ENCODE assay signal across 8 cellular contexts in genomic region chr19:48660854-48661731, GRCh38. TPM values are rescaled to one million over a fixed set of nuclear protein-coding genes. Genes with fewer than 3 reads are reported as not detected.
A peak's percentile ranks its signal among the peaks of the same experiment; 100 is the strongest.
DNase-seq lines count a peak whose midpoint lies in the region; ATAC-seq and TF ChIP-seq lines count a peak whose summit lies in the region.

No MANE protein-coding gene starts in this region.

- 28% methylated on average over 15 of the region's 40 CpGs for WGBS in right lobe of liver (ENCODE audit: insufficient coverage, low coverage, low lambda C conversion rate, missing lambda C conversion rate)

- no peak for TF ChIP-seq POLR2A in right lobe of liver (IDR thresholded peaks at IDR 0.05)

- peak overlapping the region; percentile 58 for H3K27ac ChIP-seq in cingulate gyrus (ENCODE audit: low read depth, low read length)
- no peak overlapping the region for H3K27ac ChIP-seq in right lobe of liver

- no peaks in the 10 kb centered on the region for H3K4me1 ChIP-seq in right lobe of liver

- no peak overlapping the region for H3K4me3 ChIP-seq in right lobe of liver

- ATAC-seq in HG02885 (IDR thresholded peaks at IDR 0.05; ENCODE audit: poor library complexity, unreplicated experiment) (peak; percentile 89), right lobe of liver (peak; percentile 76 to 90 (median 83))

- peak; percentile 32 for DNase-seq in NCI-H345 (lab: John Stamatoyannopoulos, UW)
- DNase-seq in NCI-H345 treated with DMSO at 0.1 percent for 48 hours (lab: John Stamatoyannopoulos, UW; ENCODE audit: unreplicated experiment) = no peak
- peak; percentile 11 for DNase-seq in NCI-H2227 treated with DMSO at 0.1 percent for 48 hours (lab: John Stamatoyannopoulos, UW)
- DNase-seq in activated CD4-positive, alpha-beta T cell treated with anti-CD3 and anti-CD28 coated beads for 48 hours = peak; percentile 88
- DNase-seq in right lobe of liver = peak; percentile 75 to 85 (median 78)
- DNase-seq in stimulated activated CD8-positive, alpha-beta memory T cell treated with anti-CD3 and anti-CD28 coated beads, Interleukin-12 subunit alpha, Interleukin-12 subunit beta, amount 100 ng/mL, for 1 hour (ENCODE audit: low read depth) = peak; percentile 62

- intact Hi-C loops in right lobe of liver (cut with DNase I) = no loop called here

- H3K9me3 ChIP-seq in right lobe of liver = no peaks in the 10 kb centered on the region

- no peak for TF ChIP-seq CTCF in right lobe of liver (IDR thresholded peaks at IDR 0.05)

- no peaks in the 10 kb centered on the region for H3K36me3 ChIP-seq in right lobe of liver

- H3K27me3 ChIP-seq in right lobe of liver = no peaks in the 10 kb centered on the region

RNA-seq across cellular contexts. Expression of gene NTN5, which starts 11.7 kb away (rescaled TPM):
- under 1 TPM in 2 of 6 experiments, not detected in 4; 0.11 to 0.32 TPM for total RNA-seq in right lobe of liver

RNA-seq across cellular contexts. Expression of gene CA11, which starts 15.1 kb away (rescaled TPM):
- total RNA-seq in right lobe of liver = 1 to 10 TPM in 2 of 6 experiments, under 1 TPM in 4; 0.25 to 2.0 (median 0.54) TPM

RNA-seq across cellular contexts. Expression of gene DBP, which starts 23.9 kb away (rescaled TPM):
- 10 to 100 TPM in 2 of 6 experiments, 1 to 10 TPM in 4; 1.8 to 11.6 (median 3.3) TPM for total RNA-seq in right lobe of liver

RNA-seq across cellular contexts. Expression of gene FUT2, which starts 34.7 kb away (rescaled TPM):
- total RNA-seq in right lobe of liver = 1 to 10 TPM in 1 of 6 experiments, not detected in 5; 2.6 TPM

RNA-seq across cellular contexts. Expression of gene SPHK2, which starts 41.8 kb away (rescaled TPM):
- total RNA-seq in right lobe of liver = 10 to 100 TPM; 11.4 to 30.1 (median 17.2) TPM
